In the genomic region with DNA sequence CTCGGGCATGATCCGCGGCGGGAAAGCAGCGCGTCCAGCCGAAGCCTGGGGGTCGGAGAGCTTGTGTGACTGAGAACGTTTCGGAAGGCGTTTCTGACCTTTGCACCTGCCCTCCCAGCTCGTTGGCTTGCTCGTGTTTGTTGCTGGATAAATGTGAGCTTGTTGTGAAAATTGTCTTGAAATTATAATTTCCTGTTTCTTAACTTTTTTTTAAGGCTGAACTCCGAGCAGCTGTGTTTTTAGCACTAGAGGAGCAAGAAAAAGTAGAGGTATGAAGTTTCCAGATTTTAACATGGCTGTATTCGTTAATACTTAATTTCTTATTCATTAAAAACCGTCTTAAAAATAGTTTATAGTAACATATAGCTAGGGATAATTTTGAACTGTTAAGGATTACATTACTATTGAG, we compare ENCODE assay signal across 8 cellular contexts. TPM values are rescaled to one million over a fixed set of nuclear protein-coding genes. Genes with fewer than 3 reads are reported as not detected.
DNase-seq lines count a peak whose midpoint lies in the region; ATAC-seq and TF ChIP-seq lines count a peak whose summit lies in the region.

No MANE protein-coding gene starts in this region.

- H3K4me1 Mint-ChIP-seq in brain: peaks cover 43% of the 10 kb centered on the region

- peaks cover 4% of the 10 kb centered on the region for H3K27me3 Mint-ChIP-seq in brain

- H3K36me3 Mint-ChIP-seq in brain: peaks cover 10% of the 10 kb centered on the region

- intact Hi-C loops in uterus (cut with DNase I; ENCODE audit: low total_unique reads): no loop called here

- H3K27ac ChIP-seq in BLaER1 (peak overlapping the region; percentile 82), uterus (peak overlapping the region; percentile 51 to 71)

- H3K9me3 Mint-ChIP-seq in brain: peaks cover 0 to under 1% (median 0%) of the 10 kb centered on the region in 5 experiments

- H3K4me2 ChIP-seq in BLaER1: peak overlapping the region; percentile 81

- TF ChIP-seq POLR2A in uterus (IDR thresholded peaks at IDR 0.05): no peak

- H3K9ac ChIP-seq in BLaER1: peak overlapping the region; percentile 90

- no peak for ATAC-seq in HG03565 (IDR thresholded peaks at IDR 0.05; ENCODE audit: unreplicated experiment)

- DNase-seq in HuH-7.5 (ENCODE audit: low spot score) (peak; percentile 13), lung microvascular endothelial cell (ENCODE audit: low read depth in 2 of 2) (peak; percentile 32 to 33), uterus (no peak), SIG-M5 treated with dmso at 0.1 percent for 504 hours (lab: John Stamatoyannopoulos, UW; ENCODE audit: unreplicated experiment) (no peak), GM19238 (ENCODE audit: insufficient read length, low spot score) (no peak)

- H4K20me1 ChIP-seq in BLaER1: peaks cover 37% of the 10 kb centered on the region

- H3K4me3 Mint-ChIP-seq in brain: peak overlapping the region; percentile 84 to 98 (median 93)

- H3K9me3 ChIP-seq in BLaER1: no peaks in the 10 kb centered on the region
- no peaks in the 10 kb centered on the region for H3K9me3 ChIP-seq in uterus

- peak overlapping the region; percentile 76 to 91 (median 87) for H3K27ac Mint-ChIP-seq in brain

- no peaks in the 10 kb centered on the region for H3K27me3 ChIP-seq in BLaER1
- no peaks in the 10 kb centered on the region for H3K27me3 ChIP-seq in uterus

- H3K4me3 ChIP-seq in BLaER1: peak overlapping the region; percentile 99
- H3K4me3 ChIP-seq in uterus: peak overlapping the region; percentile 30 to 100

- TF ChIP-seq CTCF in brain (conservative IDR thresholded peaks at IDR 0.05): no peak
- no peak for TF ChIP-seq CTCF in uterus (IDR thresholded peaks at IDR 0.05)

- H3K36me3 ChIP-seq in BLaER1: peaks cover 52% of the 10 kb centered on the region
- H3K36me3 ChIP-seq in uterus: no peaks in the 10 kb centered on the region

- H3K4me1 ChIP-seq in BLaER1: peaks cover 29% of the 10 kb centered on the region
- H3K4me1 ChIP-seq in uterus: peaks cover 0 to 10% of the 10 kb centered on the region in 2 donors

RNA-seq across cellular contexts. Expression of a gene that starts 0.7 kb away (rescaled TPM):
- polyA plus RNA-seq in brain (ENCODE audit: insufficient read depth, low read depth, low replicate concordance): 5.3 TPM
- total RNA-seq in lung microvascular endothelial cell: 7.0 and 10.5 TPM in 2 replicates
- total RNA-seq in uterus: 10 to 100 TPM in 3 of 4 donors, 1 to 10 TPM in 1; 8.5 to 59.7 (median 37.2) TPM

RNA-seq across cellular contexts. Expression of a gene that starts 43.5 kb away (rescaled TPM):
- polyA plus RNA-seq in brain (ENCODE audit: insufficient read depth, low read depth, low replicate concordance): 39.3 TPM
- total RNA-seq in lung microvascular endothelial cell: 6.0 and 8.1 TPM in 2 replicates
- 100 to 1,000 TPM in 1 of 4 donors, 10 to 100 TPM in 3; 22.0 to 184 (median 30.3) TPM for total RNA-seq in uterus

Comparison
In these comparisons a context has a peak if more than half of its experiments do, and no peak if none do; other contexts are left out.
1. DNase-seq: peak in HuH-7.5 (single experiment) and lung microvascular endothelial cell (2 of 2); none in uterus (0 of 2), SIG-M5 treated with dmso at 0.1 percent for 504 hours (single experiment) and GM19238 (single experiment).